ENCODE assay signal across 8 cellular contexts in genomic region chr2:11750422-11750821, GRCh38.
DNase-seq lines count a peak whose midpoint lies in the region; ATAC-seq and TF ChIP-seq lines count a peak whose summit lies in the region.

No MANE protein-coding gene starts in this region.

- peak; percentile 35 for ATAC-seq in GM21390 (IDR thresholded peaks at IDR 0.05; ENCODE audit: unreplicated experiment)
- ATAC-seq in HG03575 (IDR thresholded peaks at IDR 0.05; ENCODE audit: extremely low read depth, insufficient number of reproducible peaks, low FRiP score, unreplicated experiment): peak; percentile 28

- DNase-seq in GM10266 (ENCODE audit: extremely low spot score) (peak; percentile 70), C1 segment of cervical spinal cord (lab: John Stamatoyannopoulos, UW) (no peak), SKM-1 (lab: John Stamatoyannopoulos, UW; ENCODE audit: unreplicated experiment) (no peak), HCEC 1CT (no peak)
- DNase-seq in activated naive CD8-positive, alpha-beta T cell treated with anti-CD3 and anti-CD28 coated beads, Interleukin-2, amount 50 U/mL, for 16 hours (ENCODE audit: low read depth, low spot score): peak; percentile 10
- DNase-seq in stimulated activated CD4-positive, alpha-beta T cell treated with anti-CD3 and anti-CD28 coated beads, Interleukin-4, amount 100 ng/mL, for 24 hours: peak; percentile 58

- TF ChIP-seq CTCF in GM10266 (IDR thresholded peaks at IDR 0.05; ENCODE audit: control insufficient read depth, insufficient read depth, low read depth, missing control alignments): no peak

Comparison
In these comparisons a context has a peak if more than half of its experiments do, and no peak if none do; other contexts are left out.
1. DNase-seq: peak in GM10266 (single experiment), activated naive CD8-positive, alpha-beta T cell treated with anti-CD3 and anti-CD28 coated beads, Interleukin-2, amount 50 U/mL, for 16 hours (single experiment) and stimulated activated CD4-positive, alpha-beta T cell treated with anti-CD3 and anti-CD28 coated beads, Interleukin-4, amount 100 ng/mL, for 24 hours (single experiment); none in C1 segment of cervical spinal cord (0 of 14), SKM-1 (single experiment) and HCEC 1CT (single experiment).